In genomic region chrX:7228226-7228625, GRCh38 we compare ENCODE assay signal across 28 cellular contexts.
"Had no signal": no experiment of that assay in that cellular context is flagged by ENCODE, and none has a peak within 500 bp of the region (broad histone marks: within the 10 kb centered on the region; RNA-seq: fewer than 3 reads in every experiment).

No MANE protein-coding gene starts in this region.

- H3K27me3 ChIP-seq: ascending aorta, MG63, Peyer's patch, SJSA1 had no signal

- H3K4me2 ChIP-seq: KMS-11 had no signal

- H3K27me3 Mint-ChIP-seq: activated CD8-positive, alpha-beta memory T cell treated with anti-CD3 and anti-CD28 coated beads, Interleukin-2, amount 10 ng/mL, durations not matched to agents 7 days and 5 days; activated naive CD4-positive, alpha-beta T cell treated with anti-CD3 and anti-CD28 coated beads, Interleukin-2, amount 50 U/mL, for 24 hours; activated T-cell treated with anti-CD3 and anti-CD28 coated beads, Interleukin-2, amount 50 U/mL, for 24 hours; brain; central memory CD8-positive, alpha-beta T cell had no signal

- DNase-seq: activated CD4-positive, alpha-beta T cell treated with anti-CD3 and anti-CD28 coated beads for 4 hours; activated CD4-positive, alpha-beta T cell treated with anti-CD3 and anti-CD28 coated beads, Interleukin-2, amount 50 U/mL, for 48 hours; activated CD8-positive, alpha-beta memory T cell treated with anti-CD3 and anti-CD28 coated beads, Interleukin-2, amount 10 ng/mL, durations not matched to agents 7 days and 5 days; activated effector memory CD4-positive, alpha-beta T cell treated with Interleukin-2 at 50 U/mL for 16 hours; activated naive CD4-positive, alpha-beta T cell; activated T-cell treated with anti-CD3 and anti-CD28 coated beads, Interleukin-2, amount 50 U/mL, for 24 hours; amniotic stem cell; MG63; MV-4-11; NCI-H1105; NCI-H1436 treated with DMSO at 0.1 percent for 48 hours; NCI-H187; NCI-H2081 treated with DMSO at 0.1 percent for 48 hours; NCI-H446; NCI-H82; Peyer's patch; Right ventricle myocardium superior had no signal

- H3K36me3 Mint-ChIP-seq: activated CD8-positive, alpha-beta memory T cell treated with anti-CD3 and anti-CD28 coated beads, Interleukin-2, amount 10 ng/mL, durations not matched to agents 7 days and 5 days; activated naive CD4-positive, alpha-beta T cell treated with anti-CD3 and anti-CD28 coated beads, Interleukin-2, amount 50 U/mL, for 24 hours; brain had no signal

- H3K36me3 ChIP-seq: ascending aorta, MG63, Peyer's patch, SJSA1 had no signal

- H3K9ac ChIP-seq: KMS-11 had no signal

- H3K4me1 Mint-ChIP-seq: activated CD8-positive, alpha-beta memory T cell treated with anti-CD3 and anti-CD28 coated beads, Interleukin-2, amount 10 ng/mL, durations not matched to agents 7 days and 5 days; activated naive CD4-positive, alpha-beta T cell treated with anti-CD3 and anti-CD28 coated beads, Interleukin-2, amount 50 U/mL, for 24 hours; central memory CD8-positive, alpha-beta T cell had no signal

- ATAC-seq: activated CD4-positive, CD25-positive, alpha-beta regulatory T cell treated with anti-CD3 and anti-CD28 coated beads, Interleukin-2, amount 50 U/mL, for 24 hours; activated CD8-positive, alpha-beta memory T cell treated with anti-CD3 and anti-CD28 coated beads, Interleukin-2, amount 10 ng/mL, durations not matched to agents 7 days and 5 days; SK-N-SH treated with all-trans-retinoic acid at 6 μM for 48 hours had no signal

- H3K4me1 ChIP-seq: ascending aorta, Peyer's patch, SJSA1 had no signal

- H3K9me3 Mint-ChIP-seq: activated naive CD4-positive, alpha-beta T cell treated with anti-CD3 and anti-CD28 coated beads, Interleukin-2, amount 50 U/mL, for 24 hours; activated T-cell treated with anti-CD3 and anti-CD28 coated beads, Interleukin-2, amount 50 U/mL, for 24 hours; activated T-helper 1 cell treated with anti-CD3 and anti-CD28 coated beads, Interleukin-12 subunit alpha, Interleukin-12 subunit beta, Interleukin-2, Interleukin-4 antibody, amounts not matched to agents 30 ng/mL and 10 ng/mL and 1 ng/mL, durations not matched to agents 14 hours and 24 hours and 36 hours; brain; central memory CD8-positive, alpha-beta T cell; T-helper 1 cell treated with Interleukin-12 subunit alpha and Interleukin-12 subunit beta and Interleukin-4 antibody, amounts not matched to agents 30 μg/mL and 1 μg/mL, for 36 hours had no signal

- H3K27ac Mint-ChIP-seq: activated CD8-positive, alpha-beta memory T cell treated with anti-CD3 and anti-CD28 coated beads, Interleukin-2, amount 10 ng/mL, durations not matched to agents 7 days and 5 days; activated naive CD4-positive, alpha-beta T cell treated with anti-CD3 and anti-CD28 coated beads, Interleukin-2, amount 50 U/mL, for 24 hours; activated T-cell treated with anti-CD3 and anti-CD28 coated beads, Interleukin-2, amount 50 U/mL, for 24 hours; activated T-helper 1 cell treated with anti-CD3 and anti-CD28 coated beads, Interleukin-12 subunit alpha, Interleukin-12 subunit beta, Interleukin-2, Interleukin-4 antibody, amounts not matched to agents 30 ng/mL and 10 ng/mL and 1 ng/mL, durations not matched to agents 14 hours and 24 hours and 36 hours; brain; T-helper 1 cell treated with Interleukin-12 subunit alpha and Interleukin-12 subunit beta and Interleukin-4 antibody, amounts not matched to agents 30 μg/mL and 1 μg/mL, for 36 hours had no signal

- H3K4me3 Mint-ChIP-seq: activated CD8-positive, alpha-beta memory T cell treated with anti-CD3 and anti-CD28 coated beads, Interleukin-2, amount 10 ng/mL, durations not matched to agents 7 days and 5 days; activated naive CD4-positive, alpha-beta T cell treated with anti-CD3 and anti-CD28 coated beads, Interleukin-2, amount 50 U/mL, for 24 hours; activated T-cell treated with anti-CD3 and anti-CD28 coated beads, Interleukin-2, amount 50 U/mL, for 24 hours; activated T-helper 1 cell treated with anti-CD3 and anti-CD28 coated beads, Interleukin-12 subunit alpha, Interleukin-12 subunit beta, Interleukin-2, Interleukin-4 antibody, amounts not matched to agents 30 ng/mL and 10 ng/mL and 1 ng/mL, durations not matched to agents 14 hours and 24 hours and 36 hours; brain; central memory CD8-positive, alpha-beta T cell; T-helper 1 cell treated with Interleukin-12 subunit alpha and Interleukin-12 subunit beta and Interleukin-4 antibody, amounts not matched to agents 30 μg/mL and 1 μg/mL, for 36 hours had no signal

- H3K27ac ChIP-seq: ascending aorta, KMS-11, Peyer's patch, RWPE1, SJSA1 had no signal

- H3K9me3 ChIP-seq: ascending aorta, MG63, Peyer's patch, SJSA1 had no signal

- H3K4me3 ChIP-seq: ascending aorta, MG63, Peyer's patch, SJSA1 had no signal
